19 cellular contexts compared by ENCODE assay signal in the genomic region with DNA sequence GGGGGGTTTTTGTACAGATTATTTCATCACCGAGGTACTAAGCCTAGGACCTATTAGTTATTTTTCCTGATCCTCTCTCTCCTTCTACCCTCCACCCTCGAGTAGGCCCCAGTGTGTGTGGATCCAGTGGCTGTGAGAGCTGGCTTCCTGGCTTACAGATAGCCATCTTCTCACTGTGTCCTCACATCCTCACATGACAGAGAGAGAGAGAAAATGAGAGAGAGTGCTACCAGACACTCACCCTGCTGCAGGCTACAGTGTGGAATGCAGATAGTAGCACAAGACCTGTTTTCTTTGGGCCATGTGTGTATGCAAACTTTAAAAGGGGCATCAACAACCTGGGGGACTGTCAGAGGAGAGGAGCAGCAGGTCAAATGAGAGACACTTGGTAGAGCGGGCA. TPM values are rescaled to one million over a fixed set of nuclear protein-coding genes. Genes with fewer than 3 reads are reported as not detected.
DNase-seq lines count a peak whose midpoint lies in the region; ATAC-seq and TF ChIP-seq lines count a peak whose summit lies in the region.
"Had no signal": no experiment of that assay in that cellular context is flagged by ENCODE, and none has a peak within 500 bp of the region (broad histone marks: within the 10 kb centered on the region; RNA-seq: fewer than 3 reads in every experiment).

No MANE protein-coding gene starts in this region.

- TF ChIP-seq CTCF in HFFc6 (IDR thresholded peaks at IDR 0.05) (no peak), mesothelial cell of epicardium (IDR thresholded peaks at IDR 0.05; ENCODE audit: unreplicated experiment) (no peak), prostate gland (IDR thresholded peaks at IDR 0.05) (no peak)

- H3K27me3 Mint-ChIP-seq in HFFc6 (ENCODE audit: insufficient read depth) (no peaks in the 10 kb centered on the region; the same call in none of the 2 replicates), mesothelial cell of epicardium (ENCODE audit: low read depth) (peaks cover 4% of the 10 kb centered on the region)

- H3K27me3 ChIP-seq in adipocyte (replicated peaks; ENCODE audit: control insufficient read depth, insufficient read depth, low read length) (no peaks in the 10 kb centered on the region), prostate gland (replicated peaks; ENCODE audit: insufficient read depth) (no peaks in the 10 kb centered on the region)

- TF ChIP-seq POLR2A in prostate gland (IDR thresholded peaks at IDR 0.05) = no peak

- WGBS in prostate gland = 66% methylated on average over 3 of the region's 3 CpGs

- H3K27ac ChIP-seq in prostate gland = no peak overlapping the region
- H3K27ac ChIP-seq: RWPE1 had no signal

- peaks cover 33% of the 10 kb centered on the region for H3K4me1 ChIP-seq in adipocyte (ENCODE audit: control insufficient read depth, insufficient read depth, low read length)
- no peaks in the 10 kb centered on the region for H3K4me1 ChIP-seq in prostate gland (replicated peaks)

- H3K36me3 Mint-ChIP-seq in HFFc6 (ENCODE audit: low read depth) (no peaks in the 10 kb centered on the region), mesothelial cell of epicardium (no peaks in the 10 kb centered on the region)
- H3K36me3 Mint-ChIP-seq: IgD-negative memory B cell had no signal

- peaks cover 55% of the 10 kb centered on the region for H3K4me1 Mint-ChIP-seq in HFFc6 (ENCODE audit: low read depth)
- H3K4me1 Mint-ChIP-seq in mesothelial cell of epicardium = peaks cover 28% of the 10 kb centered on the region
- H3K4me1 Mint-ChIP-seq: IgD-negative memory B cell had no signal

- no peaks in the 10 kb centered on the region for H3K9me3 ChIP-seq in adipocyte (ENCODE audit: control insufficient read depth, low read length)
- no peaks in the 10 kb centered on the region for H3K9me3 ChIP-seq in prostate gland

- H3K36me3 ChIP-seq in adipocyte (ENCODE audit: control insufficient read depth, insufficient read depth, low read length, severe bottlenecking) = peaks cover 9% of the 10 kb centered on the region
- no peaks in the 10 kb centered on the region for H3K36me3 ChIP-seq in prostate gland

- no peak overlapping the region for H3K4me3 ChIP-seq in adipocyte (ENCODE audit: low read length)
- H3K4me3 ChIP-seq in prostate gland = no peak overlapping the region

- no peak overlapping the region for H3K4me3 Mint-ChIP-seq in HFFc6
- H3K4me3 Mint-ChIP-seq in mesothelial cell of epicardium = no peak overlapping the region
- H3K4me3 Mint-ChIP-seq: CD4-positive, alpha-beta T cell; IgD-negative memory B cell had no signal

- no peak for ATAC-seq in HG02588 (IDR thresholded peaks at IDR 0.05; ENCODE audit: unreplicated experiment)

- peak; percentile 78 for DNase-seq in EH (ENCODE audit: low read depth)
- DNase-seq in HFFc6 = peak; percentile 72
- peak; percentile 30 for DNase-seq in adipocyte (ENCODE audit: low read depth)
- DNase-seq in mesothelial cell of epicardium (ENCODE audit: low spot score in 2 of 2, unreplicated experiment in 2 of 2) = no peak
- DNase-seq in NCI-H748 treated with DMSO at 0.1 percent for 48 hours (lab: John Stamatoyannopoulos, UW) = no peak
- DNase-seq in prostate gland (ENCODE audit: low spot score) = no peak
- DNase-seq: AML-193; CD4-positive, alpha-beta T cell; DMS79 treated with DMSO at 0.1 percent for 48 hours; NCI-H1436 treated with DMSO at 0.1 percent for 48 hours; NCI-H2081 treated with DMSO at 0.1 percent for 48 hours; NCI-H2227 treated with DMSO at 0.1 percent for 48 hours; NCI-H526 treated with DMSO at 0.1 percent for 48 hours; NK-92 treated with Interleukin-12 subunit alpha and Interleukin-12 subunit beta, amount 100 ng/mL, for 24 hours; OCI-M1 had no signal

- intact Hi-C loops in prostate gland (cut with DNase I) = no loop called here

- H3K9ac ChIP-seq in adipocyte (ENCODE audit: low read length) = no peak overlapping the region

- H3K9me3 Mint-ChIP-seq in HFFc6 (no peaks in the 10 kb centered on the region), mesothelial cell of epicardium (no peaks in the 10 kb centered on the region)
- H3K9me3 Mint-ChIP-seq: CD4-positive, alpha-beta T cell; IgD-negative memory B cell had no signal

- H3K27ac Mint-ChIP-seq in HFFc6 (peak overlapping the region; percentile 67), mesothelial cell of epicardium (peak overlapping the region; percentile 71)
- H3K27ac Mint-ChIP-seq: CD4-positive, alpha-beta T cell; IgD-negative memory B cell had no signal

RNA-seq across cellular contexts. Expression of a gene that starts 9.5 kb away (rescaled TPM):
- not detected for total RNA-seq in HFFc6 (2021; fragmentation: NEBNext Ultra II Directional; extraction: Animal tissue kit (Norgen Biotek cat#: 25700))
- 6.3 to 6.9 TPM (median 6.6 TPM) in 3 replicates for total RNA-seq in mesothelial cell of epicardium
- 10 to 100 TPM; 11.1 to 14.5 TPM for total RNA-seq in prostate gland
- total RNA-seq: CD4-positive, alpha-beta T cell; SK-MEL-5 had no signal

Comparison
In these comparisons a context has a peak if more than half of its experiments do, and no peak if none do; other contexts are left out.
1. DNase-seq: peak in EH (single experiment), HFFc6 (single experiment) and adipocyte (single experiment); none in mesothelial cell of epicardium (0 of 2), NCI-H748 treated with DMSO at 0.1 percent for 48 hours (single experiment) and prostate gland (single experiment).